ENCODE assay signal across 13 cellular contexts in the genomic region with DNA sequence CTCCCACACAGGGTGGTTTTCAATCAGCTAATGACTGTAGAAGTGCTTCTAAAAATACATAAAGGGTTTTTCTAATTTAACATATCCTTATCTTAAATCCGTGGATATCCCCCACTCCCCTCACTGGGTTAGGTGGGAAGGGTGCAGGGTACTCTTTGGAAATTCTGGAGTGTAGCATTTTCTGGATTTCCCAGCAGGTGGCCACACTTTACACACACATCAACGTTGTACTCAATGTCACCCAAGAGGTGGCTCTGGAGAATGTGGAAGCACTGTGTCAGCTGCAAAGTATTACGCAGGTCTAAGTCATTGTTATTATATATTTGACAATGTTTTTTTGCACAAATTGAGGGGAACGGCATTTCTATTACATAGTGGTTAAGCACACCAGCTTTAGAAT.
DNase-seq lines count a peak whose midpoint lies in the region; ATAC-seq and TF ChIP-seq lines count a peak whose summit lies in the region.
"Had no signal": no experiment of that assay in that cellular context is flagged by ENCODE, and none has a peak within 500 bp of the region (broad histone marks: within the 10 kb centered on the region; RNA-seq: fewer than 3 reads in every experiment).

No MANE protein-coding gene starts in this region.

- no peaks in the 10 kb centered on the region for H3K4me1 ChIP-seq in breast epithelium
- peaks cover 0 to 42% of the 10 kb centered on the region in 2 donors for H3K4me1 ChIP-seq in right atrium auricular region
- peaks cover 0 to 36% (median 0%) of the 10 kb centered on the region in 4 donors for H3K4me1 ChIP-seq in tibial nerve

- POLR2A ChIA-PET in MCF 10A (lab: Yijun Ruan, JAX) = interaction anchor here (0.9 kb wide), 1 partner anchor 8 kb away, joined by 3 read pairs; no protein-coding TSS in a partner anchor

- no peak overlapping the region for H3K27ac ChIP-seq in breast epithelium
- H3K27ac ChIP-seq in right atrium auricular region = peak overlapping the region; percentile 66 to 82
- H3K27ac ChIP-seq in tibial nerve = no peak overlapping the region
- H3K27ac ChIP-seq: sigmoid colon had no signal

- no peak overlapping the region for H3K4me3 Mint-ChIP-seq in MCF 10A (ENCODE audit: unreplicated experiment)
- no peak overlapping the region for H3K4me3 Mint-ChIP-seq in stimulated activated memory B cell treated with anti-CD40 and anti-IgM and Interleukin-4, amounts not matched to agents 10 μg/mL and 1 μg/mL and 100 μg/mL, for 72 hours
- H3K4me3 Mint-ChIP-seq: stimulated activated effector memory CD8-positive, alpha-beta T cell treated with anti-CD3 and anti-CD28 coated beads, Interleukin-12 subunit alpha, Interleukin-12 subunit beta, amount 100 ng/mL, for 72 hours had no signal

- 63 to 69% methylated on average over 4 of the region's 4 CpGs for WGBS in tibial nerve, 2 donors

- no peaks in the 10 kb centered on the region for H3K36me3 Mint-ChIP-seq in MCF 10A (ENCODE audit: insufficient read depth, unreplicated experiment)
- H3K36me3 Mint-ChIP-seq in stimulated activated memory B cell treated with anti-CD40 and anti-IgM and Interleukin-4, amounts not matched to agents 10 μg/mL and 1 μg/mL and 100 μg/mL, for 72 hours = no peaks in the 10 kb centered on the region
- H3K36me3 Mint-ChIP-seq: stimulated activated effector memory CD8-positive, alpha-beta T cell treated with anti-CD3 and anti-CD28 coated beads, Interleukin-12 subunit alpha, Interleukin-12 subunit beta, amount 100 ng/mL, for 72 hours had no signal

- TF ChIP-seq CTCF in MCF 10A (IDR thresholded peaks at IDR 0.05; ENCODE audit: unreplicated experiment) (no peak), breast epithelium (IDR thresholded peaks at IDR 0.05) (no peak), right atrium auricular region (IDR thresholded peaks at IDR 0.05) (peak in 1 of 2 donors; percentile 56), tibial nerve (IDR thresholded peaks at IDR 0.05) (no peak)

- no peak overlapping the region for H3K4me3 ChIP-seq in breast epithelium
- H3K4me3 ChIP-seq in right atrium auricular region = no peak overlapping the region
- no peak overlapping the region for H3K4me3 ChIP-seq in tibial nerve
- H3K4me3 ChIP-seq: dorsolateral prefrontal cortex, sigmoid colon had no signal

- H3K9me3 Mint-ChIP-seq in MCF 10A (ENCODE audit: unreplicated experiment) = no peaks in the 10 kb centered on the region
- H3K9me3 Mint-ChIP-seq in stimulated activated memory B cell treated with anti-CD40 and anti-IgM and Interleukin-4, amounts not matched to agents 10 μg/mL and 1 μg/mL and 100 μg/mL, for 72 hours = no peaks in the 10 kb centered on the region
- H3K9me3 Mint-ChIP-seq: stimulated activated effector memory CD8-positive, alpha-beta T cell treated with anti-CD3 and anti-CD28 coated beads, Interleukin-12 subunit alpha, Interleukin-12 subunit beta, amount 100 ng/mL, for 72 hours had no signal

- H3K27ac Mint-ChIP-seq in MCF 10A (ENCODE audit: low read depth, unreplicated experiment) = no peak overlapping the region
- H3K27ac Mint-ChIP-seq in stimulated activated memory B cell treated with anti-CD40 and anti-IgM and Interleukin-4, amounts not matched to agents 10 μg/mL and 1 μg/mL and 100 μg/mL, for 72 hours = no peak overlapping the region
- H3K27ac Mint-ChIP-seq: stimulated activated effector memory CD8-positive, alpha-beta T cell treated with anti-CD3 and anti-CD28 coated beads, Interleukin-12 subunit alpha, Interleukin-12 subunit beta, amount 100 ng/mL, for 72 hours had no signal

- no peak for ATAC-seq in stimulated activated memory B cell treated with anti-CD40 and anti-IgM and Interleukin-4, amounts not matched to agents 10 μg/mL and 1 μg/mL and 100 μg/mL, for 72 hours
- ATAC-seq in GM19397 (IDR thresholded peaks at IDR 0.05; ENCODE audit: unreplicated experiment) = no peak
- ATAC-seq: stimulated activated effector memory CD8-positive, alpha-beta T cell treated with anti-CD3 and anti-CD28 coated beads, Interleukin-12 subunit alpha, Interleukin-12 subunit beta, amount 100 ng/mL, for 72 hours had no signal

- peaks cover 41% of the 10 kb centered on the region for H3K27me3 Mint-ChIP-seq in MCF 10A (ENCODE audit: insufficient read depth, unreplicated experiment)
- H3K27me3 Mint-ChIP-seq in stimulated activated memory B cell treated with anti-CD40 and anti-IgM and Interleukin-4, amounts not matched to agents 10 μg/mL and 1 μg/mL and 100 μg/mL, for 72 hours = peaks cover 43% of the 10 kb centered on the region

- CTCF ChIA-PET in MCF 10A (lab: Yijun Ruan, JAX) = interaction anchor here (0.9 to 1.1 kb wide), 2 partner anchors 11 to 33 kb away, joined by 3 to 4 read pairs; no protein-coding TSS in a partner anchor

- DNase-seq in MCF 10A (ENCODE audit: unreplicated experiment) (peak; percentile 12), breast epithelium (ENCODE audit: low spot score in 2 of 2) (no peak), RPMI7951 (ENCODE audit: low read depth) (peak; percentile 4), right atrium auricular region (ENCODE audit: low spot score) (no peak), LoVo (ENCODE audit: low spot score) (no peak), tibial nerve (ENCODE audit: low spot score in 2 of 2) (no peak)
- DNase-seq: activated T-cell treated with anti-CD3 and anti-CD28 coated beads, Interleukin-2, amount 50 U/mL, for 1 hour; Calu3; dorsolateral prefrontal cortex; sigmoid colon had no signal

- no peaks in the 10 kb centered on the region for H3K4me1 Mint-ChIP-seq in MCF 10A (ENCODE audit: insufficient read depth, unreplicated experiment)
- H3K4me1 Mint-ChIP-seq in stimulated activated memory B cell treated with anti-CD40 and anti-IgM and Interleukin-4, amounts not matched to agents 10 μg/mL and 1 μg/mL and 100 μg/mL, for 72 hours = no peaks in the 10 kb centered on the region
- H3K4me1 Mint-ChIP-seq: stimulated activated effector memory CD8-positive, alpha-beta T cell treated with anti-CD3 and anti-CD28 coated beads, Interleukin-12 subunit alpha, Interleukin-12 subunit beta, amount 100 ng/mL, for 72 hours had no signal

- H3K36me3 ChIP-seq in breast epithelium (no peaks in the 10 kb centered on the region), right atrium auricular region (no peaks in the 10 kb centered on the region), tibial nerve (no peaks in the 10 kb centered on the region)
- H3K36me3 ChIP-seq: sigmoid colon had no signal

- TF ChIP-seq EP300 in tibial nerve (IDR thresholded peaks at IDR 0.05) = no peak

- intact Hi-C loops in MCF 10A (cut with micrococcal nuclease) (no loop called here), breast epithelium (cut with DNase I; ENCODE audit: low total_unique reads) (loop anchor here (1.0 kb wide), 1 partner anchor 9 kb away; no protein-coding TSS in a partner anchor)

- H3K9me3 ChIP-seq in breast epithelium = no peaks in the 10 kb centered on the region
- H3K9me3 ChIP-seq in right atrium auricular region = no peaks in the 10 kb centered on the region
- no peaks in the 10 kb centered on the region for H3K9me3 ChIP-seq in tibial nerve
- H3K9me3 ChIP-seq: sigmoid colon had no signal

- H3K27me3 ChIP-seq in breast epithelium = no peaks in the 10 kb centered on the region
- no peaks in the 10 kb centered on the region for H3K27me3 ChIP-seq in right atrium auricular region
- H3K27me3 ChIP-seq in tibial nerve = no peaks in the 10 kb centered on the region
- H3K27me3 ChIP-seq: dorsolateral prefrontal cortex, sigmoid colon had no signal

- no peak for TF ChIP-seq POLR2A in breast epithelium (IDR thresholded peaks at IDR 0.05)
- TF ChIP-seq POLR2A in tibial nerve (IDR thresholded peaks at IDR 0.05) = no peak

- no TSS peak for BruUV-seq in MCF 10A (replicated peaks; lab: Mats Ljungman, UMichigan)

Comparison
In these comparisons a context has a peak if more than half of its experiments do, and no peak if none do; other contexts are left out.
1. DNase-seq: peak in MCF 10A (single experiment) and RPMI7951 (single experiment); none in breast epithelium (0 of 2), right atrium auricular region (single experiment), LoVo (single experiment) and tibial nerve (0 of 2).
2. H3K27ac ChIP-seq: peak in right atrium auricular region (2 of 2); none in breast epithelium (0 of 2) and tibial nerve (0 of 4).